In the genomic region with DNA sequence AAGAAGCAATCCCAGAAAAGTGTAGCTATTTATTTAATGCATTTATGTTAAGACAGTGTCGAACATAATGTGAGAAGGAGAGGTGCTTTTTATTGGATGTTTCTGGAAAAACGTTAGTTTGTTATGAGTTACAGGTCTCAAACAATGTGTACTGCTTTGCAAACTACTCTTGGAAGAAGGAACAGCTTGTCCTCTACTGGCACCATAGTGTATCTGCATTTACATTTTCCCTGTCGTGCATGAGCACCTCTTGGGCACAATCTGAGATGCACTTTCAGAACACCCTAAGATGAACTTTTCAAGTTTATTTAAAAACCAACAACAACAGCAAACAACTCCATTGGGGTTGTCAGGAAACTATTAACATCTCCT, we compare ENCODE assay signal across 9 cellular contexts. TPM values are rescaled to one million over a fixed set of nuclear protein-coding genes. Genes with fewer than 3 reads are reported as not detected.
A peak's percentile ranks its signal among the peaks of the same experiment; 100 is the strongest.
DNase-seq lines count a peak whose midpoint lies in the region; ATAC-seq and TF ChIP-seq lines count a peak whose summit lies in the region.
"Had no signal": no experiment of that assay in that cellular context is flagged by ENCODE, and none has a peak within 500 bp of the region (broad histone marks: within the 10 kb centered on the region; RNA-seq: fewer than 3 reads in every experiment).

No MANE protein-coding gene starts in this region.

- H4K20me1 ChIP-seq in osteoblast (ENCODE audit: insufficient read depth, low read length), result no peaks in the 10 kb centered on the region

- peaks cover 3% of the 10 kb centered on the region for H3K36me3 ChIP-seq in osteoblast (ENCODE audit: insufficient read depth, low read length)

- H3K79me2 ChIP-seq in osteoblast (ENCODE audit: insufficient read depth, low read length), result no peaks in the 10 kb centered on the region

- H3K27me3 ChIP-seq in osteoblast (ENCODE audit: insufficient read depth, low read length), result no peaks in the 10 kb centered on the region

- no peak overlapping the region for H2AFZ ChIP-seq in osteoblast (ENCODE audit: low read length)

- H3K9me3 ChIP-seq in osteoblast (ENCODE audit: low read depth, low read length), result no peaks in the 10 kb centered on the region

- peak; percentile 57 for DNase-seq in GDM1 (lab: John Stamatoyannopoulos, UW)
- DNase-seq in M059J (ENCODE audit: low read depth), result peak; percentile 45
- DNase-seq in dedifferentiated amniotic fluid mesenchymal stem cell (ENCODE audit: extremely low spot score), result peak; percentile 27
- peak; percentile 78 for DNase-seq in osteoblast (ENCODE audit: insufficient read length, low spot score, missing footprints)
- no peak for DNase-seq in NCI-H128 (lab: John Stamatoyannopoulos, UW; ENCODE audit: unreplicated experiment)
- no peak for DNase-seq in NCI-H146 treated with DMSO at 0.1 percent for 48 hours (lab: John Stamatoyannopoulos, UW; ENCODE audit: unreplicated experiment)
- no peak for DNase-seq in T1000 (lab: John Stamatoyannopoulos, UW)
- DNase-seq: effector CD8-positive, alpha-beta T cell had no signal

- no peak for ATAC-seq in GM18861 (IDR thresholded peaks at IDR 0.05; ENCODE audit: unreplicated experiment)

- no peak overlapping the region for H3K27ac ChIP-seq in osteoblast (ENCODE audit: low read depth, low read length)

- no peaks in the 10 kb centered on the region for H3K4me1 ChIP-seq in osteoblast (ENCODE audit: insufficient read depth, low read length)

- H3K4me2 ChIP-seq in osteoblast (ENCODE audit: insufficient read depth, low read length), result no peak overlapping the region

- TF ChIP-seq CTCF in osteoblast (IDR thresholded peaks at IDR 0.05; ENCODE audit: extremely low read depth, low read depth, low read length), result peak; percentile 66

- no peak overlapping the region for H3K4me3 ChIP-seq in osteoblast (ENCODE audit: insufficient read depth, low read length)

RNA-seq across cellular contexts. Expression of gene CCNYL1, which starts 22.8 kb away (rescaled TPM):
- total RNA-seq in M059J (2014; rRNA removed; shearing (Covaris generic)), result 7.9 and 14.5 TPM in 2 replicates
- total RNA-seq in osteoblast, result 14.1 and 15.9 TPM in 2 replicates

RNA-seq across cellular contexts. Expression of gene FZD5, which starts 35.5 kb away (rescaled TPM):
- total RNA-seq in M059J (2014; rRNA removed; shearing (Covaris generic)), result 3.4 and 5.2 TPM in 2 replicates
- total RNA-seq in osteoblast, result 10.6 and 12.7 TPM in 2 replicates

Comparison
In these comparisons a context has a peak if more than half of its experiments do, and no peak if none do; other contexts are left out.
1. DNase-seq: peak in GDM1 (single experiment), M059J (single experiment), dedifferentiated amniotic fluid mesenchymal stem cell (single experiment) and osteoblast (single experiment); none in NCI-H128 (single experiment), NCI-H146 treated with DMSO at 0.1 percent for 48 hours (single experiment) and T1000 (single experiment).